17 cellular contexts compared by ENCODE assay signal in genomic region chr4:30116401-30116800, GRCh38.
A peak's percentile ranks its signal among the peaks of the same experiment; 100 is the strongest.
DNase-seq lines count a peak whose midpoint lies in the region; ATAC-seq and TF ChIP-seq lines count a peak whose summit lies in the region.
"Had no signal": no experiment of that assay in that cellular context is flagged by ENCODE, and none has a peak within 500 bp of the region (broad histone marks: within the 10 kb centered on the region; RNA-seq: fewer than 3 reads in every experiment).

No MANE protein-coding gene starts in this region.

- H4K20me1 ChIP-seq in SU-DHL-6 (ENCODE audit: low read depth, low read length) (no peaks in the 10 kb centered on the region), neural progenitor cell (ENCODE audit: low read depth) (no peaks in the 10 kb centered on the region)

- CTCF ChIA-PET in WTC11 (lab: Charles Lee) = no interaction called here

- in situ Hi-C loops in HAP-1 (cut with MboI; ENCODE audit: low sequenced_read_pairs) = no loop called here

- H3K27me3 ChIP-seq in SU-DHL-6 (ENCODE audit: low read length) (no peaks in the 10 kb centered on the region), neural progenitor cell (no peaks in the 10 kb centered on the region), HAP-1 (ENCODE audit: low read depth) (no peaks in the 10 kb centered on the region)

- H3K4me2 ChIP-seq in SU-DHL-6 (ENCODE audit: low read depth, low read length, poor library complexity, severe bottlenecking) (no peak overlapping the region), neural progenitor cell (no peak overlapping the region)

- H3K9me3 Mint-ChIP-seq in neural progenitor cell (no peaks in the 10 kb centered on the region), WTC11 (peaks cover 42% of the 10 kb centered on the region)
- H3K9me3 Mint-ChIP-seq in activated T-cell treated with anti-CD3 and anti-CD28 coated beads, Interleukin-2, amount 50 U/mL, for 72 hours = peaks cover 8 to 9% of the 10 kb centered on the region in 2 donors
- peaks cover 4 to 7% of the 10 kb centered on the region in 2 donors for H3K9me3 Mint-ChIP-seq in stimulated activated naive B cell treated with anti-CD40 and anti-IgM and Interleukin-4, amounts not matched to agents 10 μg/mL and 1 μg/mL and 100 μg/mL, for 72 hours

- H3K4me3 Mint-ChIP-seq in neural progenitor cell (no peak overlapping the region), WTC11 (no peak overlapping the region)
- no peak overlapping the region for H3K4me3 Mint-ChIP-seq in activated T-cell treated with anti-CD3 and anti-CD28 coated beads, Interleukin-2, amount 50 U/mL, for 72 hours
- no peak overlapping the region for H3K4me3 Mint-ChIP-seq in stimulated activated naive B cell treated with anti-CD40 and anti-IgM and Interleukin-4, amounts not matched to agents 10 μg/mL and 1 μg/mL and 100 μg/mL, for 72 hours
- H3K4me3 Mint-ChIP-seq: B cell; CD4-positive, alpha-beta T cell; HFFc6 had no signal

- H3K36me3 Mint-ChIP-seq in neural progenitor cell = no peaks in the 10 kb centered on the region
- H3K36me3 Mint-ChIP-seq in activated T-cell treated with anti-CD3 and anti-CD28 coated beads, Interleukin-2, amount 50 U/mL, for 72 hours (ENCODE audit: insufficient read depth in 2 of 2) = peaks cover 0 to 1% of the 10 kb centered on the region in 2 donors
- no peaks in the 10 kb centered on the region for H3K36me3 Mint-ChIP-seq in stimulated activated naive B cell treated with anti-CD40 and anti-IgM and Interleukin-4, amounts not matched to agents 10 μg/mL and 1 μg/mL and 100 μg/mL, for 72 hours
- H3K36me3 Mint-ChIP-seq in WTC11 = peaks cover 25% of the 10 kb centered on the region

- H3K9me3 ChIP-seq in SU-DHL-6 (ENCODE audit: insufficient read depth, low read length) = peaks cover 18% of the 10 kb centered on the region; the same call in 1 of the 2 replicates
- H3K9me3 ChIP-seq in neural progenitor cell (ENCODE audit: low read depth) = no peaks in the 10 kb centered on the region
- H3K9me3 ChIP-seq in HAP-1 = no peaks in the 10 kb centered on the region

- H3K4me1 ChIP-seq in neural progenitor cell (no peaks in the 10 kb centered on the region), HAP-1 (no peaks in the 10 kb centered on the region)

- H3K36me3 ChIP-seq in SU-DHL-6 (ENCODE audit: low read length) (no peaks in the 10 kb centered on the region), neural progenitor cell (no peaks in the 10 kb centered on the region), HAP-1 (replicated peaks) (no peaks in the 10 kb centered on the region)

- no peak overlapping the region for H3K27ac ChIP-seq in SU-DHL-6 (ENCODE audit: low read depth, low read length)
- H3K27ac ChIP-seq in neural progenitor cell = no peak overlapping the region

- DNase-seq in COLO829 (ENCODE audit: low spot score) (peak; percentile 54), fibroblast of mammary gland (ENCODE audit: low read depth) (peak; percentile 46), neural progenitor cell (ENCODE audit: low spot score) (no peak), HAP-1 (ENCODE audit: low spot score in 2 of 2) (no peak), WTC11 (ENCODE audit: low spot score) (no peak)
- DNase-seq in activated T-cell treated with anti-CD3 and anti-CD28 coated beads, Interleukin-2, amount 50 U/mL, for 72 hours = no peak
- no peak for DNase-seq in stimulated activated naive B cell treated with anti-CD40 and anti-IgM and Interleukin-4, amounts not matched to agents 10 μg/mL and 1 μg/mL and 100 μg/mL, for 72 hours
- DNase-seq: C1 segment of cervical spinal cord; CD4-positive, alpha-beta T cell; DMS79; GOT3; HCEC 1CT; HFFc6 had no signal

- H3F3A ChIP-seq in SU-DHL-6 (ENCODE audit: insufficient read depth) (no peaks in the 10 kb centered on the region), neural progenitor cell (ENCODE audit: low read depth) (no peaks in the 10 kb centered on the region)

- H3K79me2 ChIP-seq in SU-DHL-6 (ENCODE audit: insufficient read depth, low read length) (no peaks in the 10 kb centered on the region), neural progenitor cell (ENCODE audit: low read depth) (no peaks in the 10 kb centered on the region)

- POLR2A ChIA-PET in WTC11 (lab: Charles Lee) = no interaction called here

- H2AFZ ChIP-seq in SU-DHL-6 (ENCODE audit: low read depth, low read length, severe bottlenecking) (peak overlapping the region; percentile 38), neural progenitor cell (replicated peaks) (peak overlapping the region; percentile 61)

- no peak overlapping the region for H3K9ac ChIP-seq in SU-DHL-6 (ENCODE audit: low read length)
- H3K9ac ChIP-seq in neural progenitor cell = no peak overlapping the region

- H3K9me2 ChIP-seq in SU-DHL-6 (replicated peaks; ENCODE audit: insufficient read depth, low read length) = no peaks in the 10 kb centered on the region

- no peak overlapping the region for H3K4me3 ChIP-seq in SU-DHL-6 (ENCODE audit: insufficient read depth, low read length, poor library complexity, severe bottlenecking)
- no peak overlapping the region for H3K4me3 ChIP-seq in fibroblast of mammary gland (ENCODE audit: control insufficient read depth, low read depth, low read length)
- H3K4me3 ChIP-seq in neural progenitor cell = no peak overlapping the region
- no peak overlapping the region for H3K4me3 ChIP-seq in HAP-1
- H3K4me3 ChIP-seq: GM12878 had no signal

- ATAC-seq in activated T-cell treated with anti-CD3 and anti-CD28 coated beads, Interleukin-2, amount 50 U/mL, for 72 hours (replicated peaks in 1 of 2) = no peak
- ATAC-seq in stimulated activated naive B cell treated with anti-CD40 and anti-IgM and Interleukin-4, amounts not matched to agents 10 μg/mL and 1 μg/mL and 100 μg/mL, for 72 hours (replicated peaks) = no peak
- ATAC-seq in WTC11 = no peak
- ATAC-seq: GM12878, HepG2 had no signal

- peaks cover 4% of the 10 kb centered on the region for H3K27me3 Mint-ChIP-seq in neural progenitor cell (ENCODE audit: insufficient read depth, low read depth)
- no peaks in the 10 kb centered on the region for H3K27me3 Mint-ChIP-seq in activated T-cell treated with anti-CD3 and anti-CD28 coated beads, Interleukin-2, amount 50 U/mL, for 72 hours (ENCODE audit: low read depth)
- H3K27me3 Mint-ChIP-seq in stimulated activated naive B cell treated with anti-CD40 and anti-IgM and Interleukin-4, amounts not matched to agents 10 μg/mL and 1 μg/mL and 100 μg/mL, for 72 hours = no peaks in the 10 kb centered on the region
- no peaks in the 10 kb centered on the region; the same call in 1 of the 2 replicates for H3K27me3 Mint-ChIP-seq in WTC11 (ENCODE audit: low read depth)
- H3K27me3 Mint-ChIP-seq: B cell; CD4-positive, alpha-beta T cell had no signal

- no peaks in the 10 kb centered on the region for H3K4me1 Mint-ChIP-seq in neural progenitor cell
- H3K4me1 Mint-ChIP-seq in activated T-cell treated with anti-CD3 and anti-CD28 coated beads, Interleukin-2, amount 50 U/mL, for 72 hours (ENCODE audit: low read depth) = no peaks in the 10 kb centered on the region
- no peaks in the 10 kb centered on the region for H3K4me1 Mint-ChIP-seq in stimulated activated naive B cell treated with anti-CD40 and anti-IgM and Interleukin-4, amounts not matched to agents 10 μg/mL and 1 μg/mL and 100 μg/mL, for 72 hours
- peaks cover 18% of the 10 kb centered on the region for H3K4me1 Mint-ChIP-seq in WTC11
- H3K4me1 Mint-ChIP-seq: B cell had no signal

- H3K27ac Mint-ChIP-seq in neural progenitor cell (no peak overlapping the region), WTC11 (no peak overlapping the region)
- H3K27ac Mint-ChIP-seq in activated T-cell treated with anti-CD3 and anti-CD28 coated beads, Interleukin-2, amount 50 U/mL, for 72 hours = no peak overlapping the region
- no peak overlapping the region for H3K27ac Mint-ChIP-seq in stimulated activated naive B cell treated with anti-CD40 and anti-IgM and Interleukin-4, amounts not matched to agents 10 μg/mL and 1 μg/mL and 100 μg/mL, for 72 hours
- H3K27ac Mint-ChIP-seq: B cell; CD4-positive, alpha-beta T cell; HFFc6 had no signal

- no peak for TF ChIP-seq CTCF in SU-DHL-6 (IDR thresholded peaks at IDR 0.05; ENCODE audit: insufficient read depth, low read length, poor library complexity, severe bottlenecking)
- TF ChIP-seq CTCF in fibroblast of mammary gland (conservative IDR thresholded peaks at IDR 0.05; ENCODE audit: control insufficient read depth, insufficient read depth, low read depth, low read length) = no peak
- no peak for TF ChIP-seq CTCF in neural progenitor cell (IDR thresholded peaks at IDR 0.05)
- TF ChIP-seq CTCF in WTC11 (IDR thresholded peaks at IDR 0.05) = no peak

TF ChIP-seq in WTC11, 78 proteins besides CTCF, POLR2A, EP300 and RAD21 (continues in another document):
- TF ChIP-seq ZNF416 (CRISPR knock-in tag; IDR thresholded peaks at IDR 0.05) = no peak
- TF ChIP-seq, protein P1, sequence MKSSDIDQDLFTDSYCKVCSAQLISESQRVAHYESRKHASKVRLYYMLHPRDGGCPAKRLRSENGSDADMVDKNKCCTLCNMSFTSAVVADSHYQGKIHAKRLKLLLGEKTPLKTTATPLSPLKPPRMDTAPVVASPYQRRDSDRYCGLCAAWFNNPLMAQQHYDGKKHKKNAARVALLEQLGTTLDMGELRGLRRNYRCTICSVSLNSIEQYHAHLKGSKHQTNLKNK (CRISPR knock-in tag; IDR thresholded peaks at IDR 0.05) = no peak
- no peak for TF ChIP-seq ZNF396 (CRISPR knock-in tag; IDR thresholded peaks at IDR 0.05; ENCODE audit: borderline replicate concordance)
- TF ChIP-seq, protein P2, sequence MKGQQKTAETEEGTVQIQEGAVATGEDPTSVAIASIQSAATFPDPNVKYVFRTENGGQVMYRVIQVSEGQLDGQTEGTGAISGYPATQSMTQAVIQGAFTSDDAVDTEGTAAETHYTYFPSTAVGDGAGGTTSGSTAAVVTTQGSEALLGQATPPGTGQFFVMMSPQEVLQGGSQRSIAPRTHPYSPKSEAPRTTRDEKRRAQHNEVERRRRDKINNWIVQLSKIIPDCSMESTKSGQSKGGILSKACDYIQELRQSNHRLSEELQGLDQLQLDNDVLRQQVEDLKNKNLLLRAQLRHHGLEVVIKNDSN (CRISPR knock-in tag; IDR thresholded peaks at IDR 0.05) = no peak
- TF ChIP-seq E2F5 (CRISPR knock-in tag; IDR thresholded peaks at IDR 0.05) = no peak
- no peak for TF ChIP-seq ZNF121 (CRISPR knock-in tag; IDR thresholded peaks at IDR 0.05)
- TF ChIP-seq, protein P3, sequence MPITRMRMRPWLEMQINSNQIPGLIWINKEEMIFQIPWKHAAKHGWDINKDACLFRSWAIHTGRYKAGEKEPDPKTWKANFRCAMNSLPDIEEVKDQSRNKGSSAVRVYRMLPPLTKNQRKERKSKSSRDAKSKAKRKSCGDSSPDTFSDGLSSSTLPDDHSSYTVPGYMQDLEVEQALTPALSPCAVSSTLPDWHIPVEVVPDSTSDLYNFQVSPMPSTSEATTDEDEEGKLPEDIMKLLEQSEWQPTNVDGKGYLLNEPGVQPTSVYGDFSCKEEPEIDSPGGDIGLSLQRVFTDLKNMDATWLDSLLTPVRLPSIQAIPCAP (CRISPR knock-in tag; IDR thresholded peaks at IDR 0.05) = no peak
- TF ChIP-seq NR2C2 (CRISPR knock-in tag; IDR thresholded peaks at IDR 0.05) = no peak

Comparison
In these comparisons a context has a peak if more than half of its experiments do, and no peak if none do; other contexts are left out.
1. DNase-seq: peak in COLO829 (single experiment) and fibroblast of mammary gland (single experiment); none in neural progenitor cell (single experiment), activated T-cell treated with anti-CD3 and anti-CD28 coated beads, Interleukin-2, amount 50 U/mL, for 72 hours (0 of 2), stimulated activated naive B cell treated with anti-CD40 and anti-IgM and Interleukin-4, amounts not matched to agents 10 μg/mL and 1 μg/mL and 100 μg/mL, for 72 hours (single experiment), HAP-1 (0 of 2) and WTC11 (single experiment).